ENCODE assay signal across 1 cellular context in the genomic region with DNA sequence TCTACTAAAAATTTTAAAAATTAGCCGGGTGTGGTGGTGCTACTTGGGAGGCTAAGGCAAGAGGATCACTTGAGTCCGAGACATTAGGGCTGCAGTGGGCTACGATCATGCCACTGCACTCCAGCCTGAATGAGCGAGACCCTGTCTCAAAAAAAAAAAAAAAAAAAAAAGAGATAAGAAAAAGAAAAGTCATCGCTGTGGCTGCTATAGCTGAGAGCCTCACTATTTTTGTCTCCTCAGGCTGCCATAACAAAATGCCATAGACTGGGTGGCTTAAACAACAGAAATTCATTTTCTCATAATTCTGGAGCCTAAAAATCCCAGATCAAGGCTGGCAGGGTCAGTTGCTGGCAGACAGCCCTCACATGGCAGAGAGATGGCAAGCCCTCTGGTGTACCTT.
A peak's percentile ranks its signal among the peaks of the same experiment; 100 is the strongest.
TF ChIP-seq lines count a peak whose summit lies in the region.

No MANE protein-coding gene starts in this region.

TF ChIP-seq in K562, 482 proteins besides CTCF, POLR2A, EP300 and RAD21 (continued from another document):
- TF ChIP-seq, protein P1, sequence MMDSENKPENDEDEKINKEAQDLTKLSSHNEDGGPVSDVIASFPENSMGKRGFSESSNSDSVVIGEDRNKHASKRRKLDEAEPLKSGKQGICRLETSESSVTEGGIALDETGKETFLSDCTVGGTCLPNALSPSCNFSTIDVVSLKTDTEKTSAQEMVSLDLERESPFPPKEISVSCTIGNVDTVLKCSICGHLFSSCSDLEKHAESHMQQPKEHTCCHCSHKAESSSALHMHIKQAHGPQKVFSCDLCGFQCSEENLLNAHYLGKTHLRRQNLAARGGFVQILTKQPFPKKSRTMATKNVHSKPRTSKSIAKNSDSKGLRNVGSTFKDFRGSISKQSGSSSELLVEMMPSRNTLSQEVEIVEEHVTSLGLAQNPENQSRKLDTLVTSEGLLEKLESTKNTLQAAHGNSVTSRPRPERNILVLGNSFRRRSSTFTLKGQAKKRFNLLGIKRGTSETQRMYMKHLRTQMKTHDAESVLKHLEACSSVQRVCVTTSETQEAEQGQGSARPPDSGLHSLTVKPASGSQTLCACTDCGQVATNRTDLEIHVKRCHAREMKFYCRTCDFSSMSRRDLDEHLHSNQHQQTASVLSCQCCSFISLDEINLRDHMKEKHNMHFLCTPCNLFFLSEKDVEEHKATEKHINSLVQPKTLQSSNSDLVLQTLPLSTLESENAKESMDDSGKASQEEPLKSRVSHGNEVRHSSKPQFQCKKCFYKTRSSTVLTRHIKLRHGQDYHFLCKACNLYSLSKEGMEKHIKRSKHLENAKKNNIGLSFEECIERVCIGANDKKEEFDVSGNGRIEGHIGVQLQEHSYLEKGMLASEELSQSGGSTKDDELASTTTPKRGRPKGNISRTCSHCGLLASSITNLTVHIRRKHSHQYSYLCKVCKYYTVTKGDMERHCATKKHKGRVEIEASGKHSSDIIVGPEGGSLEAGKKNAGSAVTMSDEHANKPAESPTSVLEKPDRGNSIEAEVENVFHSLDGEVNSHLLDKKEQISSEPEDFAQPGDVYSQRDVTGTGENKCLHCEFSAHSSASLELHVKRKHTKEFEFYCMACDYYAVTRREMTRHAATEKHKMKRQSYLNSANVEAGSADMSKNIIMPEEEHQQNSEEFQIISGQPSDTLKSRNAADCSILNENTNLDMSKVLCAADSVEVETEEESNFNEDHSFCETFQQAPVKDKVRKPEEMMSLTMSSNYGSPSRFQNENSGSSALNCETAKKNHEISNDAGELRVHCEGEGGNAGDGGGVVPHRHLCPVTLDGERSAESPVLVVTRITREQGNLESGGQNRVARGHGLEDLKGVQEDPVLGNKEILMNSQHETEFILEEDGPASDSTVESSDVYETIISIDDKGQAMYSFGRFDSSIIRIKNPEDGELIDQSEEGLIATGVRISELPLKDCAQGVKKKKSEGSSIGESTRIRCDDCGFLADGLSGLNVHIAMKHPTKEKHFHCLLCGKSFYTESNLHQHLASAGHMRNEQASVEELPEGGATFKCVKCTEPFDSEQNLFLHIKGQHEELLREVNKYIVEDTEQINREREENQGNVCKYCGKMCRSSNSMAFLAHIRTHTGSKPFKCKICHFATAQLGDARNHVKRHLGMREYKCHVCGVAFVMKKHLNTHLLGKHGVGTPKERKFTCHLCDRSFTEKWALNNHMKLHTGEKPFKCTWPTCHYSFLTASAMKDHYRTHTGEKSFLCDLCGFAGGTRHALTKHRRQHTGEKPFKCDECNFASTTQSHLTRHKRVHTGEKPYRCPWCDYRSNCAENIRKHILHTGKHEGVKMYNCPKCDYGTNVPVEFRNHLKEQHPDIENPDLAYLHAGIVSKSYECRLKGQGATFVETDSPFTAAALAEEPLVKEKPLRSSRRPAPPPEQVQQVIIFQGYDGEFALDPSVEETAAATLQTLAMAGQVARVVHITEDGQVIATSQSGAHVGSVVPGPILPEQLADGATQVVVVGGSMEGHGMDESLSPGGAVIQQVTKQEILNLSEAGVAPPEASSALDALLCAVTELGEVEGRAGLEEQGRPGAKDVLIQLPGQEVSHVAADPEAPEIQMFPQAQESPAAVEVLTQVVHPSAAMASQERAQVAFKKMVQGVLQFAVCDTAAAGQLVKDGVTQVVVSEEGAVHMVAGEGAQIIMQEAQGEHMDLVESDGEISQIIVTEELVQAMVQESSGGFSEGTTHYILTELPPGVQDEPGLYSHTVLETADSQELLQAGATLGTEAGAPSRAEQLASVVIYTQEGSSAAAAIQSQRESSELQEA (IDR thresholded peaks at IDR 0.05; ENCODE audit: low read depth): peak; percentile 61; the same call in 1 of the 2 replicates
- TF ChIP-seq MAFG (tag; conservative IDR thresholded peaks at IDR 0.05) (peak; percentile 11; the same call in 1 of the 2 replicates), DPF2 (IDR thresholded peaks at IDR 0.05) (peak; percentile 52; the same call in 1 of the 2 replicates), ZNF384 (IDR thresholded peaks at IDR 0.05; ENCODE audit: low read depth, low read length) (peak; percentile 75), TAF15 (IDR thresholded peaks at IDR 0.05; ENCODE audit: low read depth, low read length) (no peak)
